ENCODE assay signal across 1 cellular context in genomic region chr11:19087658-19088057, GRCh38.
TF ChIP-seq lines count a peak whose summit lies in the region.

No MANE protein-coding gene starts in this region.

TF ChIP-seq in SK-N-SH, 30 proteins besides CTCF, POLR2A, EP300 and RAD21 (continued from another document):
- no peak for TF ChIP-seq SMC3 (IDR thresholded peaks at IDR 0.05; ENCODE audit: low read depth, low read length)
